In the genomic region with DNA sequence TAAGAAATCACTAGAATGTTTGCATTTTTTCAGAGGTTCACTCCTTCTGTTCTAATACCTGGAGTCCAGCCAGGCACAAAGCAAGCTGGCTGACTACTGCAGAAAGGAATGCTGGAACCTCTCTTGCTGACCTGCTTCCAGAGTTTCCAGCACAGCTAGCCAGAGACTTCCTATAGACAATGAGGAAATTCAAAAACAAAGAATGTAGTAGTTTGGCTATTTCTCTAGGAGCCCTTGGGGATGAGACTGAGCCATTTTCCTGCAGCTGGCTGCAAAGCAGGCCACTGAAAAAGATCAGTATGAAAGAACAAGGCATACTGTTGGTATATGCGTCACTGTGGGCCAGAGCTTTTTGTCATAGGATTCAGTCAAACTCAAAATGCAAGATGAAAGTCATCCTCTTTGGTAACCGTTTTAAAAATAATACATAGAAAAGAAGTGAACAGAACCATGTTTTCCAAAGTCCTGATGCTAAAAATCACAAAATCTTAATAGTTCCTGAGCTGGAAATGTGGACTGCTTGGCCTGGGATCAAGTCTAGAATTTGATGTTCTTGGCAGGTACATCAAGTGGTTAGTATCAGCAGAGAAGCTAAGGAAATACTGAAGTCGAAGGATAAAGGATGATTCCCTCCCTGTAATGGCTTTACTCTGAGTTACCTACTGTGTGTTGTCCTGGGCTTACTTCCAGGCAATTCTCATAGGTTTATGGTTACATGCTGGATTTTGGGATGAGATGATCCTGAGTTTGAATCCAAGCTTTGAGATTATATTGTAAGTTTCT, we compare ENCODE assay signal across 10 cellular contexts. TPM values are rescaled to one million over a fixed set of nuclear protein-coding genes. Genes with fewer than 3 reads are reported as not detected.
DNase-seq lines count a peak whose midpoint lies in the region; ATAC-seq lines count a peak whose summit lies in the region.
"Had no signal": no experiment of that assay in that cellular context is flagged by ENCODE, and none has a peak within 500 bp of the region (broad histone marks: within the 10 kb centered on the region; RNA-seq: fewer than 3 reads in every experiment).

No MANE protein-coding gene starts in this region.

- DNase-seq in G401 (ENCODE audit: low spot score) (peak; percentile 77), left ventricle myocardium superior (peak; percentile 42), renal cortical epithelial cell (ENCODE audit: low read depth) (peak; percentile 99), immature natural killer cell (no peak), NCI-H1105 treated with DMSO at 0.1 percent for 48 hours (lab: John Stamatoyannopoulos, UW) (no peak)
- DNase-seq: NCI-H1436 treated with DMSO at 0.1 percent for 48 hours had no signal

- no peaks in the 10 kb centered on the region for H3K4me1 Mint-ChIP-seq in immature natural killer cell

- H3K27ac ChIP-seq in angular gyrus (ENCODE audit: low read depth, low read length), result peak overlapping the region; percentile 71

- no peaks in the 10 kb centered on the region for H3K36me3 Mint-ChIP-seq in immature natural killer cell

- H3K4me3 Mint-ChIP-seq in immature natural killer cell, result no peak overlapping the region

- in situ Hi-C loops in G401 (cut with HindIII; ENCODE audit: low sequenced_read_pairs), result no loop called here

- intact Hi-C loops in left ventricle myocardium superior (cut with micrococcal nuclease), result no loop called here

- ATAC-seq in left ventricle myocardium superior (peak; percentile 95), GM18870 (IDR thresholded peaks at IDR 0.05; ENCODE audit: unreplicated experiment) (no peak), GM19463 (IDR thresholded peaks at IDR 0.05; ENCODE audit: unreplicated experiment) (no peak)
- ATAC-seq: GM12878 had no signal

- peaks cover 0 to 7% (median 0%) of the 10 kb centered on the region in 6 donors for H3K9me3 Mint-ChIP-seq in immature natural killer cell

- no peak overlapping the region for H3K27ac Mint-ChIP-seq in immature natural killer cell

- peaks cover 1 to 6% (median 5%) of the 10 kb centered on the region in 3 donors for H3K27me3 Mint-ChIP-seq in immature natural killer cell (ENCODE audit: low read depth in 3 of 3)

RNA-seq across cellular contexts. Expression of a gene that starts 9.0 kb away (rescaled TPM):
- 0.06 and 0.14 TPM in 2 replicates for total RNA-seq in G401 (2014; rRNA removed; shearing (Covaris generic))
- total RNA-seq in left ventricle myocardium superior (2.2 TPM), renal cortical epithelial cell (8.7 and 10.7 TPM in 2 replicates)
- under 1 TPM in 2 of 3 donors, not detected in 1; 0.07 to 0.11 TPM for polyA plus RNA-seq in immature natural killer cell
- polyA plus RNA-seq: GM12878 had no signal

Comparison
In these comparisons a context has a peak if more than half of its experiments do, and no peak if none do; other contexts are left out.
1. DNase-seq: peak in G401 (single experiment), left ventricle myocardium superior (single experiment) and renal cortical epithelial cell (single experiment); none in immature natural killer cell (0 of 3) and NCI-H1105 treated with DMSO at 0.1 percent for 48 hours (single experiment).